1 cellular context compared by ENCODE assay signal in genomic region chr3:122091602-122092006, GRCh38.
TF ChIP-seq lines count a peak whose summit lies in the region.

No MANE protein-coding gene starts in this region.

TF ChIP-seq in HepG2, 621 proteins besides CTCF, POLR2A, EP300 and RAD21 (continued from another document):
- TF ChIP-seq, protein P1, sequence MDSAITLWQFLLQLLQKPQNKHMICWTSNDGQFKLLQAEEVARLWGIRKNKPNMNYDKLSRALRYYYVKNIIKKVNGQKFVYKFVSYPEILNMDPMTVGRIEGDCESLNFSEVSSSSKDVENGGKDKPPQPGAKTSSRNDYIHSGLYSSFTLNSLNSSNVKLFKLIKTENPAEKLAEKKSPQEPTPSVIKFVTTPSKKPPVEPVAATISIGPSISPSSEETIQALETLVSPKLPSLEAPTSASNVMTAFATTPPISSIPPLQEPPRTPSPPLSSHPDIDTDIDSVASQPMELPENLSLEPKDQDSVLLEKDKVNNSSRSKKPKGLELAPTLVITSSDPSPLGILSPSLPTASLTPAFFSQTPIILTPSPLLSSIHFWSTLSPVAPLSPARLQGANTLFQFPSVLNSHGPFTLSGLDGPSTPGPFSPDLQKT (CRISPR knock-in tag; IDR thresholded peaks at IDR 0.05; ENCODE audit: borderline replicate concordance), result no peak
- TF ChIP-seq ZNF737 (CRISPR knock-in tag; IDR thresholded peaks at IDR 0.05; ENCODE audit: borderline replicate concordance) (no peak), ZBTB2 (CRISPR knock-in tag; IDR thresholded peaks at IDR 0.05; ENCODE audit: low read depth) (no peak)
TF ChIP-seq in HepG2: peak in this region for 0.
